ENCODE assay signal across 1 cellular context in the genomic region with DNA sequence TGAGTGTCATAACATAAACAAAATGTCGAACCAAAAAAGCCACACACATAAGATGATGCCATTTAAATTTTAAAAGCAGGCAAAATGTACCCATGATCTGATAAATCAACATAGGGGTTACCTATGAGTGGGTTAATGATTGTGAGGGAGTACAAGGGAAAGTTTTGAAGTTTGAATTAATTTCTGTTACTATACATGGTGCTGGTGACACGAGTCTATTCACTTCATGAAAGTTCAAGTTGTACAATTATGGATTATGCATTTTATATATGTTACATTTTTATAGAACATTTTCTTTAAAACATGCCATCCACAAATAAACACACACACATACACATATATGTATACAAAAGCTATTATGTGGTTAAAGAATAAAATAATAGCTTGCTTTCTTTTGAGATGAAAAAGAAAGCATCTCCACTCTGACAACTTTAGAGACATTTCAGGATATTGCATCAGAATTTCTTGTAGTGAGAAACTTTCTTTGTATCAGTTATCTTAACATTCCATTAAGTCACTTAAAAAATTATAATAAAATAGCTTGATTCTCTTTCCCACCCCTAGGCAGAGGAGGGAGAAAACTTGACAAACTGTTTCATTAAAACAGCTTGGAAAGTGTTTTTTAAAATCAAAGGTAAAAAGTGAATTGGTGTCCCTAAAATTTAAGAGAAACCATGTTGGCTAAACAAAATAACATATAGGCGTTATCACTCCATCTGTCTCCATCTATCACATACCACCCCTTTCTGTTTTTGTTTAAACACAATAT.
TF ChIP-seq lines count a peak whose summit lies in the region.

No MANE protein-coding gene starts in this region.

TF ChIP-seq in GM12878, 131 proteins besides CTCF, POLR2A, EP300 and RAD21 (continued from another document):
- TF ChIP-seq CHD4 (IDR thresholded peaks at IDR 0.05) (no peak), TARDBP (IDR thresholded peaks at IDR 0.05; ENCODE audit: borderline replicate concordance) (no peak), KLF5 (IDR thresholded peaks at IDR 0.05; ENCODE audit: partially characterized antibody) (no peak), MEF2B (IDR thresholded peaks at IDR 0.05; ENCODE audit: partially characterized antibody, poor library complexity, severe bottlenecking) (no peak), ZNF384 (IDR thresholded peaks at IDR 0.05; ENCODE audit: borderline replicate concordance, low read depth, low read length) (no peak), MXI1 (IDR thresholded peaks at IDR 0.05; ENCODE audit: low read depth, low read length) (no peak), POLR2AphosphoS2 (IDR thresholded peaks at IDR 0.05; ENCODE audit: low read depth, low read length) (no peak), SPI1 (IDR thresholded peaks at IDR 0.05; ENCODE audit: borderline replicate concordance, insufficient read depth, low read depth, low read length) (no peak)
- TF ChIP-seq, protein P1, sequence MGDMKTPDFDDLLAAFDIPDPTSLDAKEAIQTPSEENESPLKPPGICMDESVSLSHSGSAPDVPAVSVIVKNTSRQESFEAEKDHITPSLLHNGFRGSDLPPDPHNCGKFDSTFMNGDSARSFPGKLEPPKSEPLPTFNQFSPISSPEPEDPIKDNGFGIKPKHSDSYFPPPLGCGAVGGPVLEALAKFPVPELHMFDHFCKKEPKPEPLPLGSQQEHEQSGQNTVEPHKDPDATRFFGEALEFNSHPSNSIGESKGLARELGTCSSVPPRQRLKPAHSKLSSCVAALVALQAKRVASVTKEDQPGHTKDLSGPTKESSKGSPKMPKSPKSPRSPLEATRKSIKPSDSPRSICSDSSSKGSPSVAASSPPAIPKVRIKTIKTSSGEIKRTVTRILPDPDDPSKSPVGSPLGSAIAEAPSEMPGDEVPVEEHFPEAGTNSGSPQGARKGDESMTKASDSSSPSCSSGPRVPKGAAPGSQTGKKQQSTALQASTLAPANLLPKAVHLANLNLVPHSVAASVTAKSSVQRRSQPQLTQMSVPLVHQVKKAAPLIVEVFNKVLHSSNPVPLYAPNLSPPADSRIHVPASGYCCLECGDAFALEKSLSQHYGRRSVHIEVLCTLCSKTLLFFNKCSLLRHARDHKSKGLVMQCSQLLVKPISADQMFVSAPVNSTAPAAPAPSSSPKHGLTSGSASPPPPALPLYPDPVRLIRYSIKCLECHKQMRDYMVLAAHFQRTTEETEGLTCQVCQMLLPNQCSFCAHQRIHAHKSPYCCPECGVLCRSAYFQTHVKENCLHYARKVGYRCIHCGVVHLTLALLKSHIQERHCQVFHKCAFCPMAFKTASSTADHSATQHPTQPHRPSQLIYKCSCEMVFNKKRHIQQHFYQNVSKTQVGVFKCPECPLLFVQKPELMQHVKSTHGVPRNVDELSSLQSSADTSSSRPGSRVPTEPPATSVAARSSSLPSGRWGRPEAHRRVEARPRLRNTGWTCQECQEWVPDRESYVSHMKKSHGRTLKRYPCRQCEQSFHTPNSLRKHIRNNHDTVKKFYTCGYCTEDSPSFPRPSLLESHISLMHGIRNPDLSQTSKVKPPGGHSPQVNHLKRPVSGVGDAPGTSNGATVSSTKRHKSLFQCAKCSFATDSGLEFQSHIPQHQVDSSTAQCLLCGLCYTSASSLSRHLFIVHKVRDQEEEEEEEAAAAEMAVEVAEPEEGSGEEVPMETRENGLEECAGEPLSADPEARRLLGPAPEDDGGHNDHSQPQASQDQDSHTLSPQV (IDR thresholded peaks at IDR 0.05), result no peak
- TF ChIP-seq, protein P2, sequence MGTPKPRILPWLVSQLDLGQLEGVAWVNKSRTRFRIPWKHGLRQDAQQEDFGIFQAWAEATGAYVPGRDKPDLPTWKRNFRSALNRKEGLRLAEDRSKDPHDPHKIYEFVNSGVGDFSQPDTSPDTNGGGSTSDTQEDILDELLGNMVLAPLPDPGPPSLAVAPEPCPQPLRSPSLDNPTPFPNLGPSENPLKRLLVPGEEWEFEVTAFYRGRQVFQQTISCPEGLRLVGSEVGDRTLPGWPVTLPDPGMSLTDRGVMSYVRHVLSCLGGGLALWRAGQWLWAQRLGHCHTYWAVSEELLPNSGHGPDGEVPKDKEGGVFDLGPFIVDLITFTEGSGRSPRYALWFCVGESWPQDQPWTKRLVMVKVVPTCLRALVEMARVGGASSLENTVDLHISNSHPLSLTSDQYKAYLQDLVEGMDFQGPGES (IDR thresholded peaks at IDR 0.05), result no peak
- TF ChIP-seq, protein P3, sequence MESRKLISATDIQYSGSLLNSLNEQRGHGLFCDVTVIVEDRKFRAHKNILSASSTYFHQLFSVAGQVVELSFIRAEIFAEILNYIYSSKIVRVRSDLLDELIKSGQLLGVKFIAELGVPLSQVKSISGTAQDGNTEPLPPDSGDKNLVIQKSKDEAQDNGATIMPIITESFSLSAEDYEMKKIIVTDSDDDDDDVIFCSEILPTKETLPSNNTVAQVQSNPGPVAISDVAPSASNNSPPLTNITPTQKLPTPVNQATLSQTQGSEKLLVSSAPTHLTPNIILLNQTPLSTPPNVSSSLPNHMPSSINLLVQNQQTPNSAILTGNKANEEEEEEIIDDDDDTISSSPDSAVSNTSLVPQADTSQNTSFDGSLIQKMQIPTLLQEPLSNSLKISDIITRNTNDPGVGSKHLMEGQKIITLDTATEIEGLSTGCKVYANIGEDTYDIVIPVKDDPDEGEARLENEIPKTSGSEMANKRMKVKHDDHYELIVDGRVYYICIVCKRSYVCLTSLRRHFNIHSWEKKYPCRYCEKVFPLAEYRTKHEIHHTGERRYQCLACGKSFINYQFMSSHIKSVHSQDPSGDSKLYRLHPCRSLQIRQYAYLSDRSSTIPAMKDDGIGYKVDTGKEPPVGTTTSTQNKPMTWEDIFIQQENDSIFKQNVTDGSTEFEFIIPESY (IDR thresholded peaks at IDR 0.05), result no peak
